In the genomic region with DNA sequence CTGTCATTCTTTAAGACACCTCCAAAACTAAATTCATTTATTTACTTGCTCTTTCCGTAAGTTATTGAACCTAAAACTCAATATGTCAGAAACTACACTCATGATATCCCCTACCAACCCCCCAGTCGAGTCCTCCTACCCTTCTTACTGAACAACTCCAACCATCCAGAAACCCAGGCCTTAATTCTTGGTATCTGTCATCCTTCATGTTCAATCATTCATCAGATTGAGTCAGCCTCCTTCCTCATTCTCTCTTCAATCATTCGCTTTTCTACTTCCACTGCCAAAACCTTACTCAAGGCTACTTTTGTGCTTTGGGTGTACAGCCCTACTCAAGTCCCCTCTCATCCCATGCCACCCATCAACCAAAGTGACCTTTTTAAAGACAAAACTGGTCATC, we compare ENCODE assay signal across 26 cellular contexts.
DNase-seq lines count a peak whose midpoint lies in the region; ATAC-seq, FAIRE-seq and TF ChIP-seq lines count a peak whose summit lies in the region.
"Had no signal": no experiment of that assay in that cellular context is flagged by ENCODE, and none has a peak within 500 bp of the region (broad histone marks: within the 10 kb centered on the region; RNA-seq: fewer than 3 reads in every experiment).

No MANE protein-coding gene starts in this region.

- TF ChIP-seq CTCF in neural crest cell (conservative IDR thresholded peaks at IDR 0.05), result no peak

- in situ Hi-C loops in KBM-7 (cut with MboI; ENCODE audit: low pct_unique_long_range_greater_than_20kb, low sequenced_read_pairs), result no loop called here

- peak; percentile 51 for FAIRE-seq in GM19239 (lab: Jason Lieb, UNC)
- FAIRE-seq: A204.1, G401.6, RCC 7860 had no signal

- no peak for ATAC-seq in GM18867 (IDR thresholded peaks at IDR 0.05; ENCODE audit: unreplicated experiment)
- ATAC-seq: GM23338 had no signal

- peaks cover 14% of the 10 kb centered on the region for H3K4me1 Mint-ChIP-seq in dendritic cell treated with granulocyte-macrophage colony-stimulating factor and Interleukin-4, amounts not matched to agents 40 ng/mL and 50 ng/mL, for 4 days (ENCODE audit: low read depth)
- H3K4me1 Mint-ChIP-seq in neural crest cell, result peaks cover 20% of the 10 kb centered on the region
- no peaks in the 10 kb centered on the region for H3K4me1 Mint-ChIP-seq in CD4-positive, alpha-beta memory T cell

- H3K36me3 Mint-ChIP-seq in dendritic cell treated with granulocyte-macrophage colony-stimulating factor and Interleukin-4, amounts not matched to agents 40 ng/mL and 50 ng/mL, for 4 days (ENCODE audit: low read depth), result no peaks in the 10 kb centered on the region
- H3K36me3 Mint-ChIP-seq in neural crest cell (ENCODE audit: low read depth), result peaks cover 2% of the 10 kb centered on the region
- H3K36me3 Mint-ChIP-seq in CD4-positive, alpha-beta memory T cell, result peaks cover 0 to 3% of the 10 kb centered on the region in 2 donors

- DNase-seq in GM19239 (ENCODE audit: insufficient read length, low spot score), result no peak
- peak; percentile 22 for DNase-seq in KBM-7
- DNase-seq in neural crest cell (ENCODE audit: low read depth, low spot score), result no peak
- no peak for DNase-seq in glomerular visceral epithelial cell (ENCODE audit: extremely low spot score)
- no peak for DNase-seq in CD4-positive, alpha-beta memory T cell
- no peak for DNase-seq in posterior vena cava (ENCODE audit: low spot score)
- DNase-seq: AML-193; Caco-2; CD4-positive, alpha-beta T cell; H9; HFFc6; MG63; NCI-H1694; NCI-H2029 treated with DMSO at 0.1 percent for 48 hours; NCI-H2227 treated with DMSO at 0.1 percent for 48 hours; NCI-H510A; NCI-H69; SK-N-SH; SW 1271 had no signal

- H3K27ac ChIP-seq in CD4-positive, alpha-beta memory T cell (ENCODE audit: low read depth, low read length), result no peak overlapping the region
- H3K27ac ChIP-seq: BLaER1 treated with 17β-estradiol and CSF1 and Interleukin-3, amounts not matched to agents 10 nM and 100 nM had no signal

- H3K4me1 ChIP-seq in CD4-positive, alpha-beta memory T cell (ENCODE audit: insufficient read depth, low read length), result no peaks in the 10 kb centered on the region

- intact Hi-C loops in dendritic cell treated with granulocyte-macrophage colony-stimulating factor and Interleukin-4, amounts not matched to agents 40 ng/mL and 50 ng/mL, for 4 days (cut with micrococcal nuclease), result no loop called here
- intact Hi-C loops in CD4-positive, alpha-beta memory T cell (cut with micrococcal nuclease), result no loop called here
- intact Hi-C loops in posterior vena cava (cut with DNase I), result no loop called here

- H3K9me3 ChIP-seq in CD4-positive, alpha-beta memory T cell (ENCODE audit: control insufficient read depth in 1 of 2, low read length in 2 of 2), result no peaks in the 10 kb centered on the region
- H3K9me3 ChIP-seq: BLaER1 treated with 17β-estradiol and CSF1 and Interleukin-3, amounts not matched to agents 10 nM and 100 nM; Caco-2; MG63; SK-N-SH had no signal

- POLR2A ChIA-PET in CD4-positive, alpha-beta memory T cell (lab: Charles Lee; ENCODE audit: partially characterized antibody), result no interaction called here

- CTCF ChIA-PET in CD4-positive, alpha-beta memory T cell (lab: Charles Lee; ENCODE audit: partially characterized antibody), result interaction anchor here (1.3 kb wide), 1 partner anchor 38 kb away, joined by 5 read pairs; no protein-coding TSS in a partner anchor

- no peak overlapping the region for H3K4me3 Mint-ChIP-seq in dendritic cell treated with granulocyte-macrophage colony-stimulating factor and Interleukin-4, amounts not matched to agents 40 ng/mL and 50 ng/mL, for 4 days
- no peak overlapping the region for H3K4me3 Mint-ChIP-seq in neural crest cell
- H3K4me3 Mint-ChIP-seq in CD4-positive, alpha-beta memory T cell, result no peak overlapping the region
- H3K4me3 Mint-ChIP-seq: CD4-positive, alpha-beta T cell; GM23338; H9; HFFc6 had no signal

- no peak overlapping the region for H3K4me3 ChIP-seq in CD4-positive, alpha-beta memory T cell (ENCODE audit: low read length in 2 of 2)
- H3K4me3 ChIP-seq: BLaER1 treated with 17β-estradiol and CSF1 and Interleukin-3, amounts not matched to agents 10 nM and 100 nM; GM23338; MG63 had no signal

- no peaks in the 10 kb centered on the region for H3K27me3 Mint-ChIP-seq in dendritic cell treated with granulocyte-macrophage colony-stimulating factor and Interleukin-4, amounts not matched to agents 40 ng/mL and 50 ng/mL, for 4 days
- no peaks in the 10 kb centered on the region for H3K27me3 Mint-ChIP-seq in neural crest cell (ENCODE audit: low read depth)
- no peaks in the 10 kb centered on the region for H3K27me3 Mint-ChIP-seq in CD4-positive, alpha-beta memory T cell
- H3K27me3 Mint-ChIP-seq: CD4-positive, alpha-beta T cell had no signal

- no peaks in the 10 kb centered on the region for H3K27me3 ChIP-seq in CD4-positive, alpha-beta memory T cell (ENCODE audit: insufficient read depth, low read length)
- H3K27me3 ChIP-seq: BLaER1 treated with 17β-estradiol and CSF1 and Interleukin-3, amounts not matched to agents 10 nM and 100 nM; MG63 had no signal

- no peaks in the 10 kb centered on the region for H3K36me3 ChIP-seq in CD4-positive, alpha-beta memory T cell (ENCODE audit: insufficient read depth, low read length)

- H3K27ac Mint-ChIP-seq in dendritic cell treated with granulocyte-macrophage colony-stimulating factor and Interleukin-4, amounts not matched to agents 40 ng/mL and 50 ng/mL, for 4 days, result peak overlapping the region; percentile 6
- H3K27ac Mint-ChIP-seq in neural crest cell (ENCODE audit: unreplicated experiment), result peak overlapping the region; percentile 64
- H3K27ac Mint-ChIP-seq in CD4-positive, alpha-beta memory T cell, result no peak overlapping the region
- H3K27ac Mint-ChIP-seq: CD4-positive, alpha-beta T cell; HFFc6 had no signal

- no peaks in the 10 kb centered on the region for H3K9me3 Mint-ChIP-seq in dendritic cell treated with granulocyte-macrophage colony-stimulating factor and Interleukin-4, amounts not matched to agents 40 ng/mL and 50 ng/mL, for 4 days
- H3K9me3 Mint-ChIP-seq in neural crest cell, result no peaks in the 10 kb centered on the region
- no peaks in the 10 kb centered on the region for H3K9me3 Mint-ChIP-seq in CD4-positive, alpha-beta memory T cell
- H3K9me3 Mint-ChIP-seq: CD4-positive, alpha-beta T cell; GM23338; H9; HFFc6 had no signal

Comparison
In these comparisons a context has a peak if more than half of its experiments do, and no peak if none do; other contexts are left out.
1. H3K27ac Mint-ChIP-seq: peak in dendritic cell treated with granulocyte-macrophage colony-stimulating factor and Interleukin-4, amounts not matched to agents 40 ng/mL and 50 ng/mL, for 4 days (single experiment) and neural crest cell (single experiment); none in CD4-positive, alpha-beta memory T cell (0 of 7).